Comparison of ENCODE assay signal across 19 cellular contexts in the genomic region with DNA sequence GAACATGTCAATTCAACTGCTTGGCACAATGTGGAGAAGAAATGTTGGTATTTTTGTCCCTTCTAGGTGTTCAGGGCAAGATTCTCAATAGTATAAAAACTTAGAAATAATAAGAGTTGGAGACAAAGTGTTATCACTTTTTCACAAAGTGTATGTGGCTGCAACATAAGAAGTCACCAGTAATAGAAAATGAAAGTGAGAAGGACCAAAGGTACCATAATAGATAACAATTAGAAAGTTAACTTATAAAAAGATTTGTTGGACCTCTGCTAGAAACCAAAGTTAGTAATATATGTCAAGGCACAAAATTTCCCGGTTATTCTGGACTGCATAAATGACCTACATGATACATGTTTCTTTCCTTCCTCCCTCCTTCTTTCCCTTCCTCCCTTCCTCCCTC.
A peak's percentile ranks its signal among the peaks of the same experiment; 100 is the strongest.
DNase-seq lines count a peak whose midpoint lies in the region; ATAC-seq and TF ChIP-seq lines count a peak whose summit lies in the region.
"Had no signal": no experiment of that assay in that cellular context is flagged by ENCODE, and none has a peak within 500 bp of the region (broad histone marks: within the 10 kb centered on the region; RNA-seq: fewer than 3 reads in every experiment).

No MANE protein-coding gene starts in this region.

- no peak overlapping the region for H3K27ac ChIP-seq in MM.1S (ENCODE audit: low read length)
- H3K27ac ChIP-seq: GM23248 had no signal

- no peak overlapping the region for H3K4me3 ChIP-seq in MM.1S (ENCODE audit: low read length)
- H3K4me3 ChIP-seq: GM12878, GM23248 had no signal

- H3K36me3 ChIP-seq in MM.1S (replicated peaks; ENCODE audit: insufficient read depth, low read length): no peaks in the 10 kb centered on the region
- H3K36me3 ChIP-seq: BE2C had no signal

- TF ChIP-seq CTCF in MM.1S (IDR thresholded peaks at IDR 0.05; ENCODE audit: low read length): no peak

- H3K9me3 ChIP-seq in MM.1S (replicated peaks; ENCODE audit: insufficient read depth, low read length): no peaks in the 10 kb centered on the region
- H3K9me3 ChIP-seq: BE2C had no signal

- no peaks in the 10 kb centered on the region for H3K79me2 ChIP-seq in MM.1S (ENCODE audit: low read length)

- H3K4me1 ChIP-seq in MM.1S (ENCODE audit: low read length): peaks cover 32% of the 10 kb centered on the region
- H3K4me1 ChIP-seq: BE2C had no signal

- peaks cover 8% of the 10 kb centered on the region; the same call in 1 of the 2 replicates for H3F3A ChIP-seq in MM.1S (ENCODE audit: insufficient read depth, low read length)

- DNase-seq in MM.1S (peak; percentile 28), SHP77 treated with DMSO at 0.1 percent for 48 hours (lab: John Stamatoyannopoulos, UW) (no peak)
- DNase-seq in activated CD8-positive, alpha-beta memory T cell treated with anti-CD3 and anti-CD28 coated beads for 24 hours: no peak
- DNase-seq: ACHN; BE2C; C1 segment of cervical spinal cord; CD4-positive, CD25-positive, alpha-beta regulatory T cell; CD8-positive, alpha-beta memory T cell; DMS 273 treated with DMSO at 0.1 percent for 48 hours; DMS53; DND-41; EL; GM23248; HCEC 1CT; KG1 had no signal

- no peaks in the 10 kb centered on the region for H3K27me3 ChIP-seq in MM.1S (replicated peaks; ENCODE audit: insufficient read depth, low read length)
- H3K27me3 ChIP-seq: BE2C had no signal

- no peaks in the 10 kb centered on the region for H3K9me2 ChIP-seq in MM.1S (replicated peaks; ENCODE audit: insufficient read depth, low read length)

- peak overlapping the region; percentile 51 for H3K4me2 ChIP-seq in MM.1S (ENCODE audit: low read depth, low read length)

- peak; percentile 51 for ATAC-seq in GM18498 (IDR thresholded peaks at IDR 0.05; ENCODE audit: unreplicated experiment)
- ATAC-seq in GM19035 (IDR thresholded peaks at IDR 0.05; ENCODE audit: unreplicated experiment): peak; percentile 62
- no peak for ATAC-seq in GM21360 (IDR thresholded peaks at IDR 0.05; ENCODE audit: unreplicated experiment)
- ATAC-seq: GM12878 had no signal

- H3K9ac ChIP-seq in MM.1S (ENCODE audit: low read length): no peak overlapping the region
- H3K9ac ChIP-seq: GM23248 had no signal

- H4K20me1 ChIP-seq in MM.1S (ENCODE audit: insufficient read depth, low read length): no peaks in the 10 kb centered on the region

- no peak overlapping the region for H2AFZ ChIP-seq in MM.1S (ENCODE audit: low read length)
- H2AFZ ChIP-seq: GM23248 had no signal
